Comparison of ENCODE assay signal across 9 cellular contexts in the genomic region with DNA sequence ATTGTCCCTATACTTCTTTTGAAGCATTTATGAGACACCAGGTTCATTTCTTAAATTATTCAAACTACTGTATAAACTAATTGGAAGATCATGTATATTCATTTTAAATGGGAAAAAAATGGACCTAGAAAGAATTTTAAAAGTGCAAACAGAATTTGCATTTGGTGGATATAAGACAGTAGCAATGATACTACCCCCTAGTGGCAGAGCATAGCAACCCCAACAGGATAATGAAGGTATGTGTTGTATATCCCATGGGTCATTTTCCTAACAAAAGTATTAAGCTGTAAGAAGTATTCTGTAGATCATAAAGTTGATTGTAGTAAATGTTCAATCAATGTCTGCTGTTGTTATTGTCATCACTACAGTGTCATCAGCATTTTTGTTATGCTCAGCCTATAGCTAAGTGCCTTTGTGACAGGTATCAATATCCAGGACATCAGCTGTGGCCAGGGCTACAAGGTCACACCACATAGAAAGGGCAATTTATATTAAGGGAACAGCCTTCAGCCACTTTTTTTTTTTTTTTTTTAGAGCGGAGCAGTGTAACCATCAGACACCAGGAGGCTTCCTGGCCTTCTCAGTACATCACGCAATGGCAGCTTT.
A peak's percentile ranks its signal among the peaks of the same experiment; 100 is the strongest.
DNase-seq lines count a peak whose midpoint lies in the region; ATAC-seq and TF ChIP-seq lines count a peak whose summit lies in the region.
"Had no signal": no experiment of that assay in that cellular context is flagged by ENCODE, and none has a peak within 500 bp of the region (broad histone marks: within the 10 kb centered on the region; RNA-seq: fewer than 3 reads in every experiment).

No MANE protein-coding gene starts in this region.

- no peaks in the 10 kb centered on the region for H3K4me1 Mint-ChIP-seq in T-helper 2 cell treated with Interferon-gamma antibody and Interleukin-4, amounts not matched to agents 5 μg/mL and 100 μg/mL, for 36 hours (ENCODE audit: low read depth)

- H3K4me3 ChIP-seq in mucosa of descending colon = no peak overlapping the region

- no peaks in the 10 kb centered on the region for H3K36me3 Mint-ChIP-seq in T-helper 2 cell treated with Interferon-gamma antibody and Interleukin-4, amounts not matched to agents 5 μg/mL and 100 μg/mL, for 36 hours (ENCODE audit: low read depth)

- peak; percentile 51 for TF ChIP-seq CTCF in mucosa of descending colon (IDR thresholded peaks at IDR 0.05)

- H3K36me3 ChIP-seq in mucosa of descending colon (ENCODE audit: low read depth) = no peaks in the 10 kb centered on the region

- H3K27me3 Mint-ChIP-seq in T-helper 2 cell treated with Interferon-gamma antibody and Interleukin-4, amounts not matched to agents 5 μg/mL and 100 μg/mL, for 36 hours (ENCODE audit: low read depth) = peaks cover 32% of the 10 kb centered on the region

- peak in 3 of 5 experiments; percentile 6 to 59 (median 9) for DNase-seq in T-helper 2 cell
- no peak for DNase-seq in T-helper 2 cell treated with Interferon-gamma antibody and Interleukin-4, amounts not matched to agents 5 μg/mL and 100 μg/mL, for 36 hours (ENCODE audit: low spot score)
- peak; percentile 64 for DNase-seq in HT-29 (ENCODE audit: low spot score)
- DNase-seq in SK-N-DZ (ENCODE audit: low spot score) = peak; percentile 8
- DNase-seq in dedifferentiated amniotic fluid mesenchymal stem cell (ENCODE audit: extremely low spot score) = peak; percentile 43
- peak in 1 of 3 donors; percentile 66 for DNase-seq in mucosa of descending colon

- no peaks in the 10 kb centered on the region for H3K4me1 ChIP-seq in mucosa of descending colon (ENCODE audit: low read depth)

- no peak overlapping the region for H3K4me3 Mint-ChIP-seq in T-helper 2 cell treated with Interferon-gamma antibody and Interleukin-4, amounts not matched to agents 5 μg/mL and 100 μg/mL, for 36 hours
- H3K4me3 Mint-ChIP-seq: dendritic cell treated with granulocyte-macrophage colony-stimulating factor and Interleukin-4, amounts not matched to agents 40 ng/mL and 50 ng/mL, for 4 days had no signal

- H3K27ac Mint-ChIP-seq in T-helper 2 cell treated with Interferon-gamma antibody and Interleukin-4, amounts not matched to agents 5 μg/mL and 100 μg/mL, for 36 hours = no peak overlapping the region
- H3K27ac Mint-ChIP-seq: dendritic cell treated with granulocyte-macrophage colony-stimulating factor and Interleukin-4, amounts not matched to agents 40 ng/mL and 50 ng/mL, for 4 days had no signal

- ATAC-seq in mucosa of descending colon = peak; percentile 68
- no peak for ATAC-seq in GM21786 (IDR thresholded peaks at IDR 0.05; ENCODE audit: unreplicated experiment)
- no peak for ATAC-seq in HG03095 (IDR thresholded peaks at IDR 0.05; ENCODE audit: unreplicated experiment)

- intact Hi-C loops in mucosa of descending colon (cut with DNase I, micrococcal nuclease) = loop anchor here in 1 of 2 donors (10.0 kb wide), 1 partner anchor 455 kb away; no protein-coding TSS in a partner anchor

- no peaks in the 10 kb centered on the region for H3K9me3 ChIP-seq in mucosa of descending colon

- no peaks in the 10 kb centered on the region for H3K9me3 Mint-ChIP-seq in T-helper 2 cell treated with Interferon-gamma antibody and Interleukin-4, amounts not matched to agents 5 μg/mL and 100 μg/mL, for 36 hours
- H3K9me3 Mint-ChIP-seq: dendritic cell treated with granulocyte-macrophage colony-stimulating factor and Interleukin-4, amounts not matched to agents 40 ng/mL and 50 ng/mL, for 4 days had no signal
